In genomic region chr17:30838187-30838807, GRCh38 we compare ENCODE assay signal across 23 cellular contexts. TPM values are rescaled to one million over a fixed set of nuclear protein-coding genes. Genes with fewer than 3 reads are reported as not detected.
DNase-seq lines count a peak whose midpoint lies in the region; ATAC-seq, FAIRE-seq and TF ChIP-seq lines count a peak whose summit lies in the region.
"Had no signal": no experiment of that assay in that cellular context is flagged by ENCODE, and none has a peak within 500 bp of the region (broad histone marks: within the 10 kb centered on the region; RNA-seq: fewer than 3 reads in every experiment).

No MANE protein-coding gene starts in this region.

- no peak for TF ChIP-seq POLR2A in HepG2 (IDR thresholded peaks at IDR 0.05; ENCODE audit: insufficient read depth in 1 of 2, low read depth in 2 of 2, low read length in 2 of 2)
- no peak for TF ChIP-seq POLR2A in right lobe of liver (IDR thresholded peaks at IDR 0.05)

- H3K9me3 ChIP-seq in liver (ENCODE audit: control insufficient read depth in 4 of 4, low read length in 3 of 4) = no peaks in the 10 kb centered on the region
- no peaks in the 10 kb centered on the region for H3K9me3 ChIP-seq in HepG2 (ENCODE audit: low read length)
- H3K9me3 ChIP-seq in right lobe of liver = no peaks in the 10 kb centered on the region
- no peaks in the 10 kb centered on the region for H3K9me3 ChIP-seq in HAP-1
- H3K9me3 ChIP-seq: A549 had no signal

- H3K4me1 ChIP-seq in liver (ENCODE audit: control insufficient read depth in 4 of 4, insufficient read depth in 4 of 4, low read length in 3 of 4) (peaks cover 0 to 10% (median 4%) of the 10 kb centered on the region in 4 donors), HepG2 (ENCODE audit: insufficient read depth, low read length) (peaks cover 6% of the 10 kb centered on the region; the same call in 1 of the 2 replicates), right lobe of liver (peaks cover 0 to 5% (median 0%) of the 10 kb centered on the region in 4 donors), HAP-1 (peaks cover 2% of the 10 kb centered on the region; the same call in 1 of the 2 replicates)

- H3K4me3 Mint-ChIP-seq in dendritic cell treated with granulocyte-macrophage colony-stimulating factor and Interleukin-4, amounts not matched to agents 40 ng/mL and 50 ng/mL, for 4 days = no peak overlapping the region
- H3K4me3 Mint-ChIP-seq: CD4-positive, alpha-beta memory T cell had no signal

- no peak for FAIRE-seq in HepG2 (lab: Jason Lieb, UNC)
- FAIRE-seq: A549, GM12891, GM18507, H1 had no signal

- no peak overlapping the region for H3K4me2 ChIP-seq in HepG2 (ENCODE audit: low read depth, low read length)
- H3K4me2 ChIP-seq: A549 had no signal

- TF ChIP-seq EP300 in HepG2 (IDR thresholded peaks at IDR 0.05; ENCODE audit: low read depth in 2 of 2, low read length in 2 of 2) (no peak), HepG2 (CRISPR knock-in tag; IDR thresholded peaks at IDR 0.05; ENCODE audit: borderline replicate concordance) (no peak)

- peak overlapping the region; percentile 42 for H3K27ac Mint-ChIP-seq in dendritic cell treated with granulocyte-macrophage colony-stimulating factor and Interleukin-4, amounts not matched to agents 40 ng/mL and 50 ng/mL, for 4 days
- H3K27ac Mint-ChIP-seq: CD4-positive, alpha-beta memory T cell had no signal

- H3K27me3 Mint-ChIP-seq in dendritic cell treated with granulocyte-macrophage colony-stimulating factor and Interleukin-4, amounts not matched to agents 40 ng/mL and 50 ng/mL, for 4 days = no peaks in the 10 kb centered on the region
- H3K27me3 Mint-ChIP-seq: CD4-positive, alpha-beta memory T cell had no signal

- POLR2A ChIA-PET in HepG2 (lab: Yijun Ruan, JAX) = no interaction called here

- H3K4me3 ChIP-seq in liver (ENCODE audit: low read depth in 1 of 3, low read length in 3 of 3) = no peak overlapping the region
- H3K4me3 ChIP-seq in HepG2 (replicated peaks in 1 of 3; ENCODE audit: insufficient read depth in 1 of 3, low read depth in 2 of 3, low read length in 3 of 3) = no peak overlapping the region
- no peak overlapping the region for H3K4me3 ChIP-seq in right lobe of liver
- no peak overlapping the region for H3K4me3 ChIP-seq in HAP-1
- H3K4me3 ChIP-seq: A549, GM23248 had no signal

- in situ Hi-C loops in HepG2 (cut with HindIII; ENCODE audit: extremely low pct_ligation_motif_present, low pct_unique_long_range_greater_than_20kb) = no loop called here
- in situ Hi-C loops in HAP-1 (cut with MboI; ENCODE audit: low sequenced_read_pairs) = no loop called here

- H3K9me3 Mint-ChIP-seq in dendritic cell treated with granulocyte-macrophage colony-stimulating factor and Interleukin-4, amounts not matched to agents 40 ng/mL and 50 ng/mL, for 4 days = no peaks in the 10 kb centered on the region
- H3K9me3 Mint-ChIP-seq: CD4-positive, alpha-beta memory T cell had no signal

- intact Hi-C loops in HepG2 (cut with micrococcal nuclease; ENCODE audit: unreplicated experiment) (no loop called here), right lobe of liver (cut with DNase I) (no loop called here)
- intact Hi-C loops in dendritic cell treated with granulocyte-macrophage colony-stimulating factor and Interleukin-4, amounts not matched to agents 40 ng/mL and 50 ng/mL, for 4 days (cut with micrococcal nuclease) = no loop called here

- TF ChIP-seq RAD21 in liver (IDR thresholded peaks at IDR 0.05) (no peak), HepG2 (CRISPR knock-in tag; IDR thresholded peaks at IDR 0.05) (no peak)

- no peaks in the 10 kb centered on the region for H3K36me3 Mint-ChIP-seq in dendritic cell treated with granulocyte-macrophage colony-stimulating factor and Interleukin-4, amounts not matched to agents 40 ng/mL and 50 ng/mL, for 4 days (ENCODE audit: low read depth)

- 56% methylated on average over 5 of the region's 5 CpGs for whole genome bisulfite sequencing in liver
- 97% methylated on average over 5 of the region's 5 CpGs for WGBS in HepG2 (ENCODE audit: low lambda C conversion rate)
- 62% methylated on average over 5 of the region's 5 CpGs for WGBS in right lobe of liver (ENCODE audit: insufficient coverage, low coverage, low lambda C conversion rate, missing lambda C conversion rate)

- CTCF ChIA-PET in HepG2 (lab: Yijun Ruan, JAX; ENCODE audit: low intra/inter-chr PET ratio, low total read pairs) = no interaction called here

- no peaks in the 10 kb centered on the region for H3K4me1 Mint-ChIP-seq in dendritic cell treated with granulocyte-macrophage colony-stimulating factor and Interleukin-4, amounts not matched to agents 40 ng/mL and 50 ng/mL, for 4 days (ENCODE audit: low read depth)
- H3K4me1 Mint-ChIP-seq: CD4-positive, alpha-beta memory T cell had no signal

- BruUV-seq in HepG2 (replicated peaks; lab: Mats Ljungman, UMichigan) = no TSS peak

- no peak for DNase-seq in HepG2 (ENCODE audit: low spot score)
- no peak for DNase-seq in right lobe of liver
- DNase-seq in glomerular visceral epithelial cell (ENCODE audit: extremely low spot score) = no peak
- no peak for DNase-seq in HAP-1 (ENCODE audit: low spot score in 2 of 2)
- DNase-seq: 8988T; ACHN; C1 segment of cervical spinal cord; Calu3; CD4-positive, alpha-beta memory T cell; COR-L47; DMS53; DMS79 treated with DMSO at 0.1 percent for 48 hours; GF-D8; GM23248; H7 had no signal

- H3K27ac ChIP-seq in liver (ENCODE audit: low read depth in 1 of 2, low read length in 2 of 2) = no peak overlapping the region
- H3K27ac ChIP-seq in HepG2 (ENCODE audit: extremely low read length, insufficient read depth, low read length) = no peak overlapping the region
- no peak overlapping the region for H3K27ac ChIP-seq in right lobe of liver
- H3K27ac ChIP-seq: A549, GM23248 had no signal

- H4K20me1 ChIP-seq in HepG2 (ENCODE audit: insufficient read depth, low read length) = no peaks in the 10 kb centered on the region

- H2AFZ ChIP-seq in HepG2 (ENCODE audit: low read length) = no peak overlapping the region
- H2AFZ ChIP-seq: GM23248 had no signal

- ATAC-seq in HepG2 = no peak
- ATAC-seq in right lobe of liver = peak; percentile 37 to 73 (median 56)
- no peak for ATAC-seq in HG03139 (IDR thresholded peaks at IDR 0.05; ENCODE audit: unreplicated experiment)
- ATAC-seq: A549, HCT116 had no signal

- no peaks in the 10 kb centered on the region for H3K27me3 ChIP-seq in liver (ENCODE audit: control insufficient read depth in 4 of 4, insufficient read depth in 4 of 4, low read length in 3 of 4)
- H3K27me3 ChIP-seq in HepG2 (ENCODE audit: control insufficient read depth in 1 of 2, insufficient read depth in 2 of 2, low read length in 2 of 2) = no peaks in the 10 kb centered on the region; a peak in 1 of 5 replicates
- no peaks in the 10 kb centered on the region for H3K27me3 ChIP-seq in right lobe of liver
- H3K27me3 ChIP-seq in HAP-1 (ENCODE audit: low read depth) = no peaks in the 10 kb centered on the region

- no peaks in the 10 kb centered on the region for H3K36me3 ChIP-seq in liver (ENCODE audit: control insufficient read depth in 4 of 4, insufficient read depth in 3 of 4, low read depth in 1 of 4, low read length in 3 of 4)
- peaks cover 2 to 34% of the 10 kb centered on the region in 2 experiments for H3K36me3 ChIP-seq in HepG2 (replicated peaks in 1 of 2; ENCODE audit: control insufficient read depth in 1 of 2, insufficient read depth in 2 of 2, low read length in 2 of 2)
- no peaks in the 10 kb centered on the region for H3K36me3 ChIP-seq in right lobe of liver
- peaks cover 54% of the 10 kb centered on the region for H3K36me3 ChIP-seq in HAP-1 (replicated peaks)

- no peak for TF ChIP-seq CTCF in liver (IDR thresholded peaks at IDR 0.05; ENCODE audit: low read depth, low read length, missing input control)
- no peak for TF ChIP-seq CTCF in HepG2 (CRISPR knock-in tag; IDR thresholded peaks at IDR 0.05)
- TF ChIP-seq CTCF in right lobe of liver (IDR thresholded peaks at IDR 0.05) = no peak

- H3K9ac ChIP-seq in liver (ENCODE audit: low read depth in 1 of 2, low read length in 2 of 2) (peak overlapping the region in 1 of 2 donors; percentile 14), HepG2 (ENCODE audit: insufficient read depth, low read depth, low read length) (no peak overlapping the region)
- H3K9ac ChIP-seq: GM23248 had no signal

- peaks cover 7% of the 10 kb centered on the region for H3K79me2 ChIP-seq in HepG2 (ENCODE audit: insufficient read depth, low read length)

RNA-seq across cellular contexts. Expression of gene ATAD5, which starts 6.5 kb away (rescaled TPM):
- 10 to 100 TPM in 1 of 2 donors, under 1 TPM in 1; 0.59 to 10.6 TPM for total RNA-seq in liver
- polyA plus RNA-seq in liver = under 1 TPM; 0.15 to 0.44 TPM
- 10.7 and 18.1 TPM in 2 replicates for total RNA-seq in HepG2 (2016; rRNA removed; fragmentation: Illumina TruSeq; extraction: Trizol)
- total RNA-seq in HepG2 (2016; cell fraction: cytosol; rRNA removed; fragmentation: Illumina TruSeq; extraction: Trizol; ENCODE audit: low read depth) = 3.1 and 3.7 TPM in 2 replicates
- total RNA-seq in HepG2 (2016; cell fraction: insoluble cytoplasmic fraction; rRNA removed; fragmentation: Illumina TruSeq; extraction: Trizol) = 10.6 and 18.0 TPM in 2 replicates
- total RNA-seq in HepG2 (2016; cell fraction: membrane; rRNA removed; fragmentation: Illumina TruSeq; extraction: Trizol) = 4.3 and 4.4 TPM in 2 replicates
- total RNA-seq in HepG2 (2016; cell fraction: nucleus; rRNA removed; fragmentation: Illumina TruSeq; extraction: Trizol) = 20.1 and 22.3 TPM in 2 replicates
- 1.1 and 1.8 TPM in 2 replicates for polyA plus RNA-seq in HepG2 (2011; rRNA removed)
- 0.49 and 0.54 TPM in 2 replicates for polyA plus RNA-seq in HepG2 (2011; cell fraction: cytosol; rRNA removed)
- polyA plus RNA-seq in HepG2 (2011; cell fraction: nucleus; rRNA removed) = 1.6 and 1.7 TPM in 2 replicates
- polyA plus RNA-seq in HepG2 (2012) = 1.2 and 2.2 TPM in 2 replicates
- polyA plus RNA-seq in HepG2 (2016; cell fraction: cytosol; fragmentation: Illumina TruSeq; extraction: Trizol; ENCODE audit: low read depth) = 0.09 and 0.11 TPM in 2 replicates
- polyA plus RNA-seq in HepG2 (2016; cell fraction: insoluble cytoplasmic fraction; fragmentation: Illumina TruSeq; extraction: Trizol; ENCODE audit: low read depth) = 6.8 and 6.9 TPM in 2 replicates
- 0.26 and 0.35 TPM in 2 replicates for polyA plus RNA-seq in HepG2 (2016; cell fraction: membrane; fragmentation: Illumina TruSeq; extraction: Trizol; ENCODE audit: low read depth)
- polyA plus RNA-seq in HepG2 (2016; cell fraction: nucleus; fragmentation: Illumina TruSeq; extraction: Trizol; ENCODE audit: insufficient read depth, low read depth) = 8.6 and 10.0 TPM in 2 replicates
- polyA minus RNA-seq in HepG2 (2011; rRNA and poly(A)+ RNA removed; ENCODE audit: low replicate concordance) = 1.8 and 3.2 TPM in 2 replicates
- 3.2 and 4.7 TPM in 2 replicates for polyA minus RNA-seq in HepG2 (2011; cell fraction: cytosol; rRNA and poly(A)+ RNA removed)
- 12.1 and 15.1 TPM in 2 replicates for polyA minus RNA-seq in HepG2 (2011; cell fraction: nucleus; rRNA and poly(A)+ RNA removed)
- 1 to 10 TPM in 2 of 6 experiments, under 1 TPM in 4; 0.29 to 2.7 (median 0.67) TPM for total RNA-seq in right lobe of liver

RNA-seq across cellular contexts. Expression of gene CRLF3, which starts 13.8 kb away (rescaled TPM):
- total RNA-seq in liver (10 to 100 TPM in 1 of 2 donors, 1 to 10 TPM in 1; 5.7 to 26.5 TPM), HepG2 (2016; rRNA removed; fragmentation: Illumina TruSeq; extraction: Trizol) (9.1 and 13.2 TPM in 2 replicates), right lobe of liver (1 to 10 TPM; 2.4 to 6.7 (median 5.0) TPM)
- polyA plus RNA-seq in liver (1 to 10 TPM; 2.4 to 3.5 TPM), HepG2 (2011; rRNA removed) (4.9 and 6.4 TPM in 2 replicates)
- 4.4 TPM in 2 replicates for total RNA-seq in HepG2 (2016; cell fraction: cytosol; rRNA removed; fragmentation: Illumina TruSeq; extraction: Trizol; ENCODE audit: low read depth)
- 9.8 and 12.3 TPM in 2 replicates for total RNA-seq in HepG2 (2016; cell fraction: insoluble cytoplasmic fraction; rRNA removed; fragmentation: Illumina TruSeq; extraction: Trizol)
- 5.1 and 5.6 TPM in 2 replicates for total RNA-seq in HepG2 (2016; cell fraction: membrane; rRNA removed; fragmentation: Illumina TruSeq; extraction: Trizol)
- total RNA-seq in HepG2 (2016; cell fraction: nucleus; rRNA removed; fragmentation: Illumina TruSeq; extraction: Trizol) = 4.1 and 6.0 TPM in 2 replicates
- polyA plus RNA-seq in HepG2 (2011; cell fraction: cytosol; rRNA removed) = 3.1 and 4.9 TPM in 2 replicates
- polyA plus RNA-seq in HepG2 (2011; cell fraction: nucleus; rRNA removed) = 2.0 and 2.6 TPM in 2 replicates
- 4.8 and 6.0 TPM in 2 replicates for polyA plus RNA-seq in HepG2 (2012)
- polyA plus RNA-seq in HepG2 (2016; cell fraction: cytosol; fragmentation: Illumina TruSeq; extraction: Trizol; ENCODE audit: low read depth) = 1.1 TPM in 2 replicates
- polyA plus RNA-seq in HepG2 (2016; cell fraction: insoluble cytoplasmic fraction; fragmentation: Illumina TruSeq; extraction: Trizol; ENCODE audit: low read depth) = 10.7 and 11.8 TPM in 2 replicates
- polyA plus RNA-seq in HepG2 (2016; cell fraction: membrane; fragmentation: Illumina TruSeq; extraction: Trizol; ENCODE audit: low read depth) = 2.6 and 2.7 TPM in 2 replicates
- polyA plus RNA-seq in HepG2 (2016; cell fraction: nucleus; fragmentation: Illumina TruSeq; extraction: Trizol; ENCODE audit: insufficient read depth, low read depth) = 7.0 and 7.4 TPM in 2 replicates
- polyA minus RNA-seq in HepG2 (2011; rRNA and poly(A)+ RNA removed; ENCODE audit: low replicate concordance) = 2.3 and 9.3 TPM in 2 replicates
- polyA minus RNA-seq in HepG2 (2011; cell fraction: cytosol; rRNA and poly(A)+ RNA removed) = 4.4 and 5.0 TPM in 2 replicates
- 4.8 and 7.0 TPM in 2 replicates for polyA minus RNA-seq in HepG2 (2011; cell fraction: nucleus; rRNA and poly(A)+ RNA removed)

Comparison
In these comparisons a context has a peak if more than half of its experiments do, and no peak if none do; other contexts are left out.
1. ATAC-seq: peak in right lobe of liver (4 of 4); none in HepG2 (single experiment) and HG03139 (single experiment).